ENCODE assay signal across 23 cellular contexts in genomic region chr1:41118645-41119044, GRCh38.
DNase-seq lines count a peak whose midpoint lies in the region; ATAC-seq, FAIRE-seq and TF ChIP-seq lines count a peak whose summit lies in the region.
"Had no signal": no experiment of that assay in that cellular context is flagged by ENCODE, and none has a peak within 500 bp of the region (broad histone marks: within the 10 kb centered on the region; RNA-seq: fewer than 3 reads in every experiment).

No MANE protein-coding gene starts in this region.

- H3K4me1 Mint-ChIP-seq in endothelial cell (ENCODE audit: unreplicated experiment) = peaks cover 21% of the 10 kb centered on the region
- H3K4me1 Mint-ChIP-seq in CD4-positive, alpha-beta T cell (ENCODE audit: low read depth) = no peaks in the 10 kb centered on the region
- H3K4me1 Mint-ChIP-seq: CD14-positive monocyte; CD4-positive, CD25-positive, alpha-beta regulatory T cell had no signal

- no peak overlapping the region for H3K56ac ChIP-seq in mesendoderm (ENCODE audit: low read length)

- no peak overlapping the region for H4K8ac ChIP-seq in mesendoderm (ENCODE audit: low read depth, low read length)

- H3K23ac ChIP-seq in mesendoderm (ENCODE audit: low read length) = no peak overlapping the region

- DNase-seq in H54 (ENCODE audit: insufficient read length, low spot score) = no peak
- DNase-seq in LNCaP clone FGC (ENCODE audit: low read depth) = peak; percentile 26
- no peak for DNase-seq in endothelial cell (ENCODE audit: low spot score)
- DNase-seq in mesendoderm = peak; percentile 4
- no peak for DNase-seq in G401 (ENCODE audit: low spot score)
- DNase-seq in H7 = no peak
- no peak for DNase-seq in CD4-positive, alpha-beta T cell
- DNase-seq: 8988T; ACHN; BE2C; C1 segment of cervical spinal cord; Caco-2; Calu3; CD4-positive, CD25-positive, alpha-beta regulatory T cell; CD8-positive, alpha-beta T cell; DMS79 treated with DMSO at 0.1 percent for 48 hours; GDM1 had no signal

- H3K36me3 ChIP-seq in mesendoderm (ENCODE audit: control insufficient read depth, insufficient read depth, low read length) (no peaks in the 10 kb centered on the region), H7 (replicated peaks; ENCODE audit: control insufficient read depth, insufficient read depth, low read length) (no peaks in the 10 kb centered on the region)
- H3K36me3 ChIP-seq: BE2C had no signal

- TF ChIP-seq CTCF in LNCaP clone FGC (IDR thresholded peaks at IDR 0.05; ENCODE audit: control insufficient read depth, extremely low read depth, insufficient read depth) (no peak), endothelial cell (IDR thresholded peaks at IDR 0.05; ENCODE audit: unreplicated experiment) (no peak)
- no peak for TF ChIP-seq CTCF in CD4-positive, alpha-beta T cell (IDR thresholded peaks at IDR 0.05)

- no peak overlapping the region for H3K4me2 ChIP-seq in mesendoderm (ENCODE audit: low read length)
- H3K4me2 ChIP-seq: BLaER1 had no signal

- peak; percentile 38 for FAIRE-seq in H54 (lab: Jason Lieb, UNC)
- FAIRE-seq: A204.1, GM12878, GM12892, GM18507 had no signal

- POLR2A ChIA-PET in CD4-positive, alpha-beta T cell (lab: Charles Lee) = no interaction called here

- H2BK15ac ChIP-seq in mesendoderm (replicated peaks; ENCODE audit: low read depth) = no peak overlapping the region

- CTCF ChIA-PET in CD4-positive, alpha-beta T cell (lab: Charles Lee) = no interaction called here

- H2AK5ac ChIP-seq in mesendoderm (ENCODE audit: low read length) = no peak overlapping the region

- no peaks in the 10 kb centered on the region for H3K9me3 ChIP-seq in CD4-positive, alpha-beta T cell (ENCODE audit: control insufficient read depth, low read length)
- H3K9me3 ChIP-seq: BE2C, BLaER1, Caco-2 had no signal

- no peaks in the 10 kb centered on the region for H3K27me3 ChIP-seq in mesendoderm (ENCODE audit: insufficient read depth, low read length, poor library complexity)
- no peaks in the 10 kb centered on the region for H3K27me3 ChIP-seq in H7 (ENCODE audit: control insufficient read depth, insufficient read depth, low read length)
- H3K27me3 ChIP-seq in CD4-positive, alpha-beta T cell (ENCODE audit: control insufficient read depth, insufficient read depth, low read length) = no peaks in the 10 kb centered on the region
- H3K27me3 ChIP-seq: BE2C, BLaER1 had no signal

- peak overlapping the region; percentile 67 for H3K27ac Mint-ChIP-seq in endothelial cell (ENCODE audit: unreplicated experiment)
- no peak overlapping the region for H3K27ac Mint-ChIP-seq in CD4-positive, alpha-beta T cell
- H3K27ac Mint-ChIP-seq: CD14-positive monocyte; CD8-positive, alpha-beta T cell had no signal

- H4K5ac ChIP-seq in mesendoderm (ENCODE audit: low read length) = no peak overlapping the region

- no peak overlapping the region for H3K4me3 Mint-ChIP-seq in endothelial cell (ENCODE audit: unreplicated experiment)
- no peak overlapping the region for H3K4me3 Mint-ChIP-seq in CD4-positive, alpha-beta T cell
- H3K4me3 Mint-ChIP-seq: CD14-positive monocyte; CD4-positive, CD25-positive, alpha-beta regulatory T cell; CD8-positive, alpha-beta T cell had no signal

- H3K9me3 Mint-ChIP-seq in endothelial cell (ENCODE audit: unreplicated experiment) = no peaks in the 10 kb centered on the region
- H3K9me3 Mint-ChIP-seq in CD4-positive, alpha-beta T cell = no peaks in the 10 kb centered on the region
- H3K9me3 Mint-ChIP-seq: CD4-positive, CD25-positive, alpha-beta regulatory T cell; CD8-positive, alpha-beta T cell had no signal

- no peaks in the 10 kb centered on the region for H3K27me3 Mint-ChIP-seq in endothelial cell (ENCODE audit: unreplicated experiment)
- H3K27me3 Mint-ChIP-seq in CD4-positive, alpha-beta T cell = no peaks in the 10 kb centered on the region
- H3K27me3 Mint-ChIP-seq: CD4-positive, CD25-positive, alpha-beta regulatory T cell had no signal

- no peak for ATAC-seq in CD4-positive, alpha-beta T cell (ENCODE audit: poor library complexity)
- ATAC-seq: CD8-positive, alpha-beta T cell; GM12878 had no signal

- peaks cover 10% of the 10 kb centered on the region for H3K36me3 Mint-ChIP-seq in endothelial cell (ENCODE audit: low read depth, unreplicated experiment)
- H3K36me3 Mint-ChIP-seq in CD4-positive, alpha-beta T cell (ENCODE audit: low read depth) = peaks cover 47% of the 10 kb centered on the region

- intact Hi-C loops in CD4-positive, alpha-beta T cell (cut with DNase I, micrococcal nuclease) = no loop called here

- no peaks in the 10 kb centered on the region for H3K79me2 ChIP-seq in mesendoderm (ENCODE audit: control insufficient read depth, insufficient read depth, low read length)

- TF ChIP-seq POLR2A in H54 (IDR thresholded peaks at IDR 0.05; ENCODE audit: low read depth, low read length) = no peak

- H2BK120ac ChIP-seq in mesendoderm (ENCODE audit: low read depth, low read length) = no peak overlapping the region

- no peak overlapping the region for H3K4ac ChIP-seq in mesendoderm (ENCODE audit: low read depth, low read length)

- no peaks in the 10 kb centered on the region for H3K4me1 ChIP-seq in mesendoderm (ENCODE audit: control insufficient read depth, low read depth, low read length)
- H3K4me1 ChIP-seq: BE2C, BLaER1, Caco-2 had no signal

- no peak overlapping the region for H3K18ac ChIP-seq in mesendoderm (ENCODE audit: low read length)

- no peaks in the 10 kb centered on the region for H3K79me1 ChIP-seq in mesendoderm (ENCODE audit: low read length)

- in situ Hi-C loops in G401 (cut with HindIII; ENCODE audit: low sequenced_read_pairs) = no loop called here

- H3K9ac ChIP-seq in mesendoderm (ENCODE audit: low read length) = no peak overlapping the region
- H3K9ac ChIP-seq: BLaER1 had no signal

- no peak overlapping the region for H3K27ac ChIP-seq in mesendoderm (ENCODE audit: low read depth, low read length)
- H3K27ac ChIP-seq in CD4-positive, alpha-beta T cell (ENCODE audit: low read depth, low read length) = no peak overlapping the region
- H3K27ac ChIP-seq: BLaER1 had no signal

- no peak overlapping the region for H2BK5ac ChIP-seq in mesendoderm (ENCODE audit: low read length)

- H3K4me3 ChIP-seq in LNCaP clone FGC (ENCODE audit: low read depth, low read length) = no peak overlapping the region
- no peak overlapping the region for H3K4me3 ChIP-seq in mesendoderm (ENCODE audit: low read length)
- no peak overlapping the region for H3K4me3 ChIP-seq in H7 (ENCODE audit: insufficient read depth, low read depth, low read length)
- H3K4me3 ChIP-seq: BLaER1, GM12878 had no signal

Comparison
In these comparisons a context has a peak if more than half of its experiments do, and no peak if none do; other contexts are left out.
1. DNase-seq: peak in LNCaP clone FGC (single experiment) and mesendoderm (single experiment); none in H54 (single experiment), endothelial cell (single experiment), G401 (single experiment), H7 (single experiment) and CD4-positive, alpha-beta T cell (0 of 10).